In the genomic region with DNA sequence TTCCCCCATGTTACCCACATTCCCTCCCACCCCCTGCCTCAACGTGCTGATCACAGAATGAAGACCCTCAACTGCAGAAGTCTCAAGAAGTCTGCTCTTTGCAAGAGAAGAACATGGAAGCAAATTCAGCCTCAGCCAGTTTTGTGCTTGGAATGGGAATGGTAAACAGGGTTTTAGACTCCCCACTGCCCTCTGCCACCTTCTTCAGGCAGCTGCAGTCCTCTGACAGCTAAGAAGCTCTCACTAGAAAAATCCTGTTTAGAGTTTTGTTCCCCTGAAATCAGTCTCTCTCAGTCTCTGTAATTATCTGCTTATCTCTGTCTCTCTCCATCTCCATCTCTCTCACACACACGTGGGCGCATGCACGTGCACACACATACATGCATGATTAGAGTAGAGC, we compare ENCODE assay signal across 24 cellular contexts.
A peak's percentile ranks its signal among the peaks of the same experiment; 100 is the strongest.
DNase-seq lines count a peak whose midpoint lies in the region; ATAC-seq, FAIRE-seq and TF ChIP-seq lines count a peak whose summit lies in the region.
"Had no signal": no experiment of that assay in that cellular context is flagged by ENCODE, and none has a peak within 500 bp of the region (broad histone marks: within the 10 kb centered on the region; RNA-seq: fewer than 3 reads in every experiment).

No MANE protein-coding gene starts in this region.

- H3K9me3 ChIP-seq in mammary epithelial cell (replicated peaks; ENCODE audit: insufficient read depth, low read length) (no peaks in the 10 kb centered on the region), breast epithelium (no peaks in the 10 kb centered on the region), hepatocyte (ENCODE audit: low read depth) (no peaks in the 10 kb centered on the region)
- H3K9me3 ChIP-seq: pancreas, vagina had no signal

- WGBS in mammary epithelial cell (ENCODE audit: low coverage, missing lambda C conversion rate): 73% methylated on average over 4 of the region's 4 CpGs
- WGBS in hepatocyte (ENCODE audit: low lambda C conversion rate, missing lambda C conversion rate): 75% methylated on average over 4 of the region's 4 CpGs

- H3K27me3 ChIP-seq in mammary epithelial cell (ENCODE audit: insufficient read depth, low read length) (peaks cover 13% of the 10 kb centered on the region), breast epithelium (no peaks in the 10 kb centered on the region), hepatocyte (no peaks in the 10 kb centered on the region)
- H3K27me3 ChIP-seq: pancreas, vagina had no signal

- POLR2A ChIA-PET in T-cell (lab: Charles Lee): no interaction called here

- H3K4me3 ChIP-seq in mammary epithelial cell (replicated peaks in 1 of 3; ENCODE audit: insufficient read depth in 1 of 3, low read depth in 2 of 3, low read length in 3 of 3) (no peak overlapping the region), breast epithelium (no peak overlapping the region), astrocyte of the spinal cord (ENCODE audit: low read depth, low read length) (no peak overlapping the region), hepatocyte (no peak overlapping the region)
- H3K4me3 ChIP-seq: pancreas, vagina had no signal

- in situ Hi-C loops in mammary epithelial cell (cut with MboI; ENCODE audit: low sequenced_read_pairs in 2 of 2): no loop called here
- in situ Hi-C loops in astrocyte of the spinal cord (cut with HindIII; ENCODE audit: low sequenced_read_pairs): no loop called here

- no peak overlapping the region for H3K27ac ChIP-seq in mammary epithelial cell (ENCODE audit: insufficient read depth, low read depth, low read length)
- no peak overlapping the region for H3K27ac ChIP-seq in breast epithelium
- H3K27ac ChIP-seq in hepatocyte: no peak overlapping the region
- H3K27ac ChIP-seq: C4-2B, pancreas, vagina had no signal

- H4K20me1 ChIP-seq in mammary epithelial cell (ENCODE audit: insufficient read depth, low read length): no peaks in the 10 kb centered on the region
- H4K20me1 ChIP-seq in hepatocyte (ENCODE audit: insufficient read depth, poor library complexity, severe bottlenecking): no peaks in the 10 kb centered on the region

- H3K36me3 ChIP-seq in mammary epithelial cell (ENCODE audit: insufficient read depth, low read length): no peaks in the 10 kb centered on the region
- H3K36me3 ChIP-seq in breast epithelium: no peaks in the 10 kb centered on the region
- no peaks in the 10 kb centered on the region for H3K36me3 ChIP-seq in hepatocyte (replicated peaks; ENCODE audit: insufficient read depth, low read depth)
- H3K36me3 ChIP-seq: vagina had no signal

- dilution Hi-C loops in mammary epithelial cell (cut with HindIII; ENCODE audit: low sequenced_read_pairs): loop anchor here (5.0 kb wide), 1 partner anchor 70 kb away; no protein-coding TSS in a partner anchor

- peaks cover 14% of the 10 kb centered on the region for H3K27me3 Mint-ChIP-seq in type B pancreatic cell
- no peaks in the 10 kb centered on the region for H3K27me3 Mint-ChIP-seq in T-cell
- H3K27me3 Mint-ChIP-seq: activated CD4-positive, alpha-beta T cell treated with anti-CD3 and anti-CD28 coated beads for 36 hours; memory B cell had no signal

- no peak overlapping the region for H3K27ac Mint-ChIP-seq in type B pancreatic cell
- peak overlapping the region in 1 of 2 donors; percentile 22 for H3K27ac Mint-ChIP-seq in T-cell
- H3K27ac Mint-ChIP-seq: activated CD4-positive, alpha-beta T cell treated with anti-CD3 and anti-CD28 coated beads for 36 hours; memory B cell had no signal

- no peak for ATAC-seq in T-cell (replicated peaks in 1 of 4)
- ATAC-seq: activated CD4-positive, alpha-beta T cell treated with anti-CD3 and anti-CD28 coated beads for 36 hours; esophagus mucosa; pancreas had no signal

- H3K9me2 ChIP-seq in hepatocyte (replicated peaks; ENCODE audit: insufficient read depth): no peaks in the 10 kb centered on the region

- H3K4me2 ChIP-seq in mammary epithelial cell (ENCODE audit: insufficient read depth, low read depth, low read length) (no peak overlapping the region), hepatocyte (no peak overlapping the region)

- FAIRE-seq in urothelium cell line (lab: Jason Lieb, UNC): no peak
- FAIRE-seq: pancreas, TTC549 had no signal

- H3K4me1 Mint-ChIP-seq in type B pancreatic cell (ENCODE audit: unreplicated experiment): no peaks in the 10 kb centered on the region
- no peaks in the 10 kb centered on the region for H3K4me1 Mint-ChIP-seq in T-cell
- H3K4me1 Mint-ChIP-seq: memory B cell had no signal

- H3K79me2 ChIP-seq in mammary epithelial cell (ENCODE audit: insufficient read depth, low read length) (no peaks in the 10 kb centered on the region), hepatocyte (no peaks in the 10 kb centered on the region)

- no TSS peak for BruUV-seq in mammary epithelial cell (replicated peaks; lab: Mats Ljungman, UMichigan)

- CTCF ChIA-PET in mammary epithelial cell (lab: Charles Lee; ENCODE audit: low non-redundant PET): no interaction called here
- CTCF ChIA-PET in T-cell (lab: Charles Lee): no interaction called here

- DNase-seq in mammary epithelial cell: no peak
- no peak for DNase-seq in breast epithelium (ENCODE audit: low spot score in 2 of 2)
- DNase-seq in astrocyte of the spinal cord (ENCODE audit: low read depth, low spot score): no peak
- DNase-seq in hepatocyte (ENCODE audit: low spot score): no peak
- no peak for DNase-seq in type B pancreatic cell (ENCODE audit: extremely low spot score, unreplicated experiment)
- no peak for DNase-seq in RPMI8226
- DNase-seq in T-cell: no peak
- no peak for DNase-seq in urothelium cell line (ENCODE audit: low spot score)
- DNase-seq: activated CD4-positive, alpha-beta T cell treated with anti-CD3 and anti-CD28 coated beads for 36 hours; activated naive CD4-positive, alpha-beta T cell treated with anti-CD3 and anti-CD28 coated beads, Interleukin-2, amount 50 U/mL, for 16 hours; aorta; cerebellar nuclear complex; HCEC 1CT; kidney glomerular epithelial cell; NCI-H1436 treated with DMSO at 0.1 percent for 48 hours; pancreas; Right ventricle myocardium superior; substantia nigra; T-helper 1 cell had no signal

- H3K4me3 Mint-ChIP-seq in type B pancreatic cell: no peak overlapping the region
- H3K4me3 Mint-ChIP-seq in T-cell: no peak overlapping the region
- H3K4me3 Mint-ChIP-seq: activated CD4-positive, alpha-beta T cell treated with anti-CD3 and anti-CD28 coated beads for 36 hours; memory B cell had no signal

- H3K9me3 Mint-ChIP-seq in type B pancreatic cell: no peaks in the 10 kb centered on the region
- H3K9me3 Mint-ChIP-seq in T-cell: no peaks in the 10 kb centered on the region
- H3K9me3 Mint-ChIP-seq: memory B cell had no signal

- H2AFZ ChIP-seq in mammary epithelial cell (ENCODE audit: low read depth, low read length) (no peak overlapping the region), hepatocyte (no peak overlapping the region)

- H3K36me3 Mint-ChIP-seq in type B pancreatic cell (no peaks in the 10 kb centered on the region), T-cell (peaks cover 64% of the 10 kb centered on the region)

- peaks cover 19% of the 10 kb centered on the region for H3K4me1 ChIP-seq in mammary epithelial cell (ENCODE audit: insufficient read depth, low read length)
- no peaks in the 10 kb centered on the region for H3K4me1 ChIP-seq in breast epithelium
- H3K4me1 ChIP-seq in hepatocyte (ENCODE audit: insufficient read depth): no peaks in the 10 kb centered on the region
- H3K4me1 ChIP-seq: pancreas, vagina had no signal

- TF ChIP-seq CTCF in mammary epithelial cell (conservative IDR thresholded peaks at IDR 0.05 in 1 of 2, IDR thresholded peaks at IDR 0.05 in 1 of 2; ENCODE audit: extremely low read depth in 1 of 2, insufficient read depth in 1 of 2, low read depth in 1 of 2, low read length in 2 of 2) (peak; percentile 1 to 21), breast epithelium (IDR thresholded peaks at IDR 0.05) (no peak), astrocyte of the spinal cord (IDR thresholded peaks at IDR 0.05; ENCODE audit: low read depth, low read length) (peak; percentile 1), hepatocyte (IDR thresholded peaks at IDR 0.05; ENCODE audit: poor library complexity) (peak; percentile 14), type B pancreatic cell (conservative IDR thresholded peaks at IDR 0.05) (peak; percentile 19)

- intact Hi-C loops in mammary epithelial cell (cut with micrococcal nuclease) (no loop called here), breast epithelium (cut with DNase I; ENCODE audit: low total_unique reads) (no loop called here)

- no peak for TF ChIP-seq POLR2A in breast epithelium (IDR thresholded peaks at IDR 0.05)

- no peak overlapping the region for H3K9ac ChIP-seq in mammary epithelial cell (ENCODE audit: insufficient read depth, low read length)

Comparison
In these comparisons a context has a peak if more than half of its experiments do, and no peak if none do; other contexts are left out.
1. CTCF ChIP-seq: peak in mammary epithelial cell (2 of 2), astrocyte of the spinal cord (single experiment), hepatocyte (single experiment) and type B pancreatic cell (single experiment); none in breast epithelium (0 of 3).